In genomic region chr12:65532162-65532561, GRCh38 we compare ENCODE assay signal across 11 cellular contexts.
DNase-seq lines count a peak whose midpoint lies in the region; TF ChIP-seq lines count a peak whose summit lies in the region.
"Had no signal": no experiment of that assay in that cellular context is flagged by ENCODE, and none has a peak within 500 bp of the region (broad histone marks: within the 10 kb centered on the region; RNA-seq: fewer than 3 reads in every experiment).

No MANE protein-coding gene starts in this region.

- peaks cover 0 to 5% (median 2%) of the 10 kb centered on the region in 3 donors for H3K27me3 Mint-ChIP-seq in immature natural killer cell (ENCODE audit: low read depth in 3 of 3)

- 70% methylated on average over 2 of the region's 2 CpGs; no CpG with 5 or more reads in 1 of the 2 experiments for WGBS in mesodermal cell (ENCODE audit: insufficient coverage in 2 of 2), 2 experiments

- H3K27ac ChIP-seq in mesodermal cell (ENCODE audit: low read depth, low read length, severe bottlenecking): peak overlapping the region; percentile 83
- H3K27ac ChIP-seq: prostate gland, thyroid gland had no signal

- DNase-seq in AG08396 (ENCODE audit: low spot score) (peak; percentile 37), HS-27A (ENCODE audit: low read depth) (peak; percentile 64), choroid plexus epithelial cell (ENCODE audit: low read depth) (peak; percentile 89), NCI-H748 treated with DMSO at 0.1 percent for 48 hours (lab: John Stamatoyannopoulos, UW) (no peak), OCI-M2 (lab: John Stamatoyannopoulos, UW; ENCODE audit: unreplicated experiment) (no peak), immature natural killer cell (no peak), activated T-cell treated with anti-CD3 and anti-CD28 coated beads for 4 hours (no peak)
- DNase-seq: caudate nucleus, thyroid gland had no signal

- H3K9me3 Mint-ChIP-seq in immature natural killer cell: no peaks in the 10 kb centered on the region

- no peak for TF ChIP-seq CTCF in choroid plexus epithelial cell (conservative IDR thresholded peaks at IDR 0.05; ENCODE audit: low read depth, low read length)

- peaks cover 12% of the 10 kb centered on the region for H3K9me3 ChIP-seq in mesodermal cell (ENCODE audit: control insufficient read depth, low read length)
- H3K9me3 ChIP-seq: prostate gland, thyroid gland had no signal

- no peaks in the 10 kb centered on the region for H3K4me1 Mint-ChIP-seq in immature natural killer cell

- H3K36me3 ChIP-seq in mesodermal cell (ENCODE audit: control insufficient read depth, insufficient read depth, low read length): no peaks in the 10 kb centered on the region
- H3K36me3 ChIP-seq: prostate gland, thyroid gland had no signal

- no peak overlapping the region for H3K27ac Mint-ChIP-seq in immature natural killer cell

- H3K4me1 ChIP-seq in mesodermal cell (ENCODE audit: control insufficient read depth, insufficient read depth, low read length, poor library complexity, severe bottlenecking): peaks cover 38% of the 10 kb centered on the region
- H3K4me1 ChIP-seq: prostate gland had no signal

- H3K36me3 Mint-ChIP-seq in immature natural killer cell: no peaks in the 10 kb centered on the region

- no peak overlapping the region for H3K4me3 Mint-ChIP-seq in immature natural killer cell

- H3K4me3 ChIP-seq in choroid plexus epithelial cell (ENCODE audit: low read depth, low read length): no peak overlapping the region
- H3K4me3 ChIP-seq in mesodermal cell (ENCODE audit: extremely low read depth, insufficient read depth, low read length, poor library complexity, severe bottlenecking): no peak overlapping the region
- H3K4me3 ChIP-seq: prostate gland, thyroid gland had no signal

Comparison
In these comparisons a context has a peak if more than half of its experiments do, and no peak if none do; other contexts are left out.
1. DNase-seq: peak in AG08396 (single experiment), HS-27A (single experiment) and choroid plexus epithelial cell (single experiment); none in NCI-H748 treated with DMSO at 0.1 percent for 48 hours (single experiment), OCI-M2 (single experiment), immature natural killer cell (0 of 3) and activated T-cell treated with anti-CD3 and anti-CD28 coated beads for 4 hours (single experiment).